In genomic region chr15:47756872-47757271, GRCh38 we compare ENCODE assay signal across 13 cellular contexts. TPM values are rescaled to one million over a fixed set of nuclear protein-coding genes. Genes with fewer than 3 reads are reported as not detected.
DNase-seq lines count a peak whose midpoint lies in the region; ATAC-seq, FAIRE-seq and TF ChIP-seq lines count a peak whose summit lies in the region.
"Had no signal": no experiment of that assay in that cellular context is flagged by ENCODE, and none has a peak within 500 bp of the region (broad histone marks: within the 10 kb centered on the region; RNA-seq: fewer than 3 reads in every experiment).

No MANE protein-coding gene starts in this region.

- TF ChIP-seq CTCF in foreskin keratinocyte (conservative IDR thresholded peaks at IDR 0.05) (no peak), gastrocnemius medialis (IDR thresholded peaks at IDR 0.05 in 4 of 5, conservative IDR thresholded peaks at IDR 0.05 in 1 of 5) (no peak), uterus (IDR thresholded peaks at IDR 0.05) (no peak)

- H3K27ac ChIP-seq in SK-N-MC: peak overlapping the region; percentile 61; the same call in 1 of the 2 replicates
- no peak overlapping the region for H3K27ac ChIP-seq in foreskin keratinocyte
- H3K27ac ChIP-seq in gastrocnemius medialis: peak overlapping the region; percentile 15 to 63 (median 48)
- H3K27ac ChIP-seq in uterus: no peak overlapping the region

- peak; percentile 100 for ATAC-seq in foreskin keratinocyte
- ATAC-seq in gastrocnemius medialis: peak; percentile 94 to 95
- no peak for ATAC-seq in GM21576 (IDR thresholded peaks at IDR 0.05; ENCODE audit: unreplicated experiment)

- H3K9ac ChIP-seq in SK-N-MC (ENCODE audit: insufficient read length): peak overlapping the region; percentile 24

- H3K9me3 ChIP-seq in SK-N-MC (ENCODE audit: low read depth, low read length) (no peaks in the 10 kb centered on the region; the same call in 1 of the 2 replicates), gastrocnemius medialis (no peaks in the 10 kb centered on the region), uterus (peaks cover 0 to 4% of the 10 kb centered on the region in 2 donors)

- H3K36me3 ChIP-seq in H7 (replicated peaks; ENCODE audit: control insufficient read depth, insufficient read depth, low read length) (no peaks in the 10 kb centered on the region), SK-N-MC (ENCODE audit: insufficient read depth, low read length) (no peaks in the 10 kb centered on the region), gastrocnemius medialis (peaks cover 0 to 11% of the 10 kb centered on the region in 2 donors), uterus (no peaks in the 10 kb centered on the region)

- H3K4me1 ChIP-seq in foreskin keratinocyte (peaks cover 17% of the 10 kb centered on the region), gastrocnemius medialis (peaks cover 8 to 22% of the 10 kb centered on the region in 2 donors), uterus (no peaks in the 10 kb centered on the region)

- DNase-seq in H7 (peak; percentile 4), SK-N-MC (ENCODE audit: low read depth, low spot score) (no peak), foreskin keratinocyte (peak; percentile 77 to 91), gastrocnemius medialis (peak; percentile 44 to 62), HuH-7 (ENCODE audit: low spot score) (no peak), uterus (no peak), H54 (ENCODE audit: insufficient read length, low spot score) (no peak)
- DNase-seq: activated T-cell treated with anti-CD3 and anti-CD28 coated beads, Interleukin-2, amount 50 U/mL, for 1 hour; cortex of kidney; GF-D8; NCI-H1417 had no signal

- H3K27me3 ChIP-seq in H7 (ENCODE audit: control insufficient read depth, insufficient read depth, low read length): no peaks in the 10 kb centered on the region
- no peaks in the 10 kb centered on the region for H3K27me3 ChIP-seq in foreskin keratinocyte
- H3K27me3 ChIP-seq in gastrocnemius medialis: no peaks in the 10 kb centered on the region
- H3K27me3 ChIP-seq in uterus: no peaks in the 10 kb centered on the region

- intact Hi-C loops in gastrocnemius medialis (cut with DNase I; ENCODE audit: low total_unique reads): no loop called here
- intact Hi-C loops in uterus (cut with DNase I; ENCODE audit: low total_unique reads): no loop called here

- H3K4me3 ChIP-seq in H7 (ENCODE audit: insufficient read depth, low read depth, low read length) (no peak overlapping the region), SK-N-MC (no peak overlapping the region), gastrocnemius medialis (no peak overlapping the region), uterus (no peak overlapping the region)

- in situ Hi-C loops in gastrocnemius medialis (cut with MboI; ENCODE audit: low sequenced_read_pairs in 4 of 4): no loop called here

- TF ChIP-seq POLR2A in gastrocnemius medialis (IDR thresholded peaks at IDR 0.05): no peak
- no peak for TF ChIP-seq POLR2A in uterus (IDR thresholded peaks at IDR 0.05)
- TF ChIP-seq POLR2A in H54 (IDR thresholded peaks at IDR 0.05; ENCODE audit: low read depth, low read length): no peak

- no peak for FAIRE-seq in H54 (lab: Jason Lieb, UNC)

RNA-seq across cellular contexts. Expression of gene SEMA6D, which starts 39.6 kb away (rescaled TPM):
- 2.7 and 5.5 TPM in 2 replicates for total RNA-seq in H7 (2014; rRNA removed; shearing (Covaris generic))
- 0.74 and 1.2 TPM in 2 replicates for total RNA-seq in foreskin keratinocyte
- 0.14 and 0.17 TPM in 2 replicates for polyA plus RNA-seq in foreskin keratinocyte
- 1 to 10 TPM in 3 of 4 donors, under 1 TPM in 1; 0.97 to 5.9 (median 2.7) TPM for total RNA-seq in gastrocnemius medialis
- total RNA-seq in uterus: 10 to 100 TPM in 1 of 4 donors, 1 to 10 TPM in 3; 1.5 to 27.2 (median 5.5) TPM
- total RNA-seq: T-helper 1 cell treated with Interleukin-12 subunit alpha and Interleukin-12 subunit beta and Interleukin-4 antibody, amounts not matched to agents 30 ng/mL and 1 ng/mL, for 36 hours had no signal

Comparison
In these comparisons a context has a peak if more than half of its experiments do, and no peak if none do; other contexts are left out.
1. DNase-seq: peak in H7 (single experiment), foreskin keratinocyte (2 of 2) and gastrocnemius medialis (2 of 2); none in SK-N-MC (single experiment), HuH-7 (single experiment), uterus (0 of 2) and H54 (single experiment).
2. H3K27ac ChIP-seq: peak in SK-N-MC (single experiment) and gastrocnemius medialis (4 of 4); none in foreskin keratinocyte (single experiment) and uterus (0 of 2).